Comparison of ENCODE assay signal across 8 cellular contexts in the genomic region with DNA sequence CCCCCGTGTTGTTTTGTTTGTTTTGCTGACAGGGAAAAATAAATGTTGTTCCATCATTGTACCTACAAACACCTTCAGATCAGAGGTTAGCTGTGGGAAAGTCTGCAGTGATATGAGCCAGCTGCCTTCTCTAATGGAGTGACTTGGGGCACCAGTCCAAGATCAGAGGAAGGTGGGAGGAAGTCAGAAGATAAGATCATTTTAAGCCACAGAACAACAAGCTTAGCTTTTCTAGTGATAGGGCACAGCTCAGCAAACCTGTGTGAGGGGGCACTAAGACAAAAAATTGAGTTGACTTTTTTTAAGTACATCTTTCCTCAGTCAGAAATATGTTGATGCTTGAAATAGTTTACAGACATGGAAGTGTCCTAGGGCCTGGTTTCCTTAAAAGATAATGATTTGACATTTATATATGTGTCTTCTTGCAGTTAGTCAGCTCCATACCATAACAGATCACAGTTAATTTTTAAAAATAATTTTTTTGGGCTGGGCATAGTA.
DNase-seq lines count a peak whose midpoint lies in the region; ATAC-seq, FAIRE-seq and TF ChIP-seq lines count a peak whose summit lies in the region.

No MANE protein-coding gene starts in this region.

- H3K4me1 ChIP-seq in esophagus muscularis mucosa, result peaks cover 50 to 64% (median 63%) of the 10 kb centered on the region in 4 donors
- H3K4me1 ChIP-seq in spleen, result peaks cover 23 to 65% (median 63%) of the 10 kb centered on the region in 6 donors

- intact Hi-C loops in esophagus muscularis mucosa (cut with DNase I), result loop anchor here (10.0 kb wide), 1 partner anchor 239 kb away; the partner anchor contains the start of gene KAT6B
- intact Hi-C loops in spleen (cut with DNase I; ENCODE audit: low total_unique reads), result no loop called here

- H3K36me3 ChIP-seq in esophagus muscularis mucosa (no peaks in the 10 kb centered on the region), spleen (no peaks in the 10 kb centered on the region)

- H3K27ac ChIP-seq in esophagus muscularis mucosa (replicated peaks in 1 of 4) (peak overlapping the region; percentile 58 to 74 (median 68)), spleen (peak overlapping the region; percentile 22 to 81 (median 74))

- DNase-seq in GF-D8 (lab: John Stamatoyannopoulos, UW), result peak; percentile 6
- DNase-seq in activated CD4-positive, alpha-beta T cell treated with anti-CD3 and anti-CD28 coated beads, Interleukin-2, amount 50 U/mL, for 48 hours, result peak; percentile 20 to 28
- DNase-seq in esophagus muscularis mucosa (ENCODE audit: extremely low spot score), result no peak
- no peak for DNase-seq in spleen
- no peak for DNase-seq in frontal cortex (ENCODE audit: low spot score in 2 of 2)
- DNase-seq in omental fat pad (ENCODE audit: low spot score), result no peak

- WGBS in esophagus muscularis mucosa, result 0% methylated on average over 1 of the region's 1 CpG
- 3 to 8% (median 3%) methylated on average over 1 of the region's 1 CpG for WGBS in spleen, 5 donors

- no peaks in the 10 kb centered on the region for H3K9me3 ChIP-seq in esophagus muscularis mucosa
- H3K9me3 ChIP-seq in spleen, result peaks cover 0 to 5% (median 0%) of the 10 kb centered on the region in 8 donors

- H3K4me3 ChIP-seq in esophagus muscularis mucosa (peak overlapping the region in 1 of 4 donors; percentile 29), spleen (peak overlapping the region in 2 of 8 donors; percentile 11 to 53)

- FAIRE-seq in frontal cortex (lab: Jason Lieb, UNC), result no peak

- TF ChIP-seq POLR2A in esophagus muscularis mucosa (IDR thresholded peaks at IDR 0.05; ENCODE audit: low read depth) (no peak), spleen (IDR thresholded peaks at IDR 0.05) (no peak)

- H3K27me3 ChIP-seq in esophagus muscularis mucosa (no peaks in the 10 kb centered on the region), spleen (replicated peaks in 1 of 7) (no peaks in the 10 kb centered on the region)

- ATAC-seq in HG03378 (IDR thresholded peaks at IDR 0.05; ENCODE audit: unreplicated experiment) (peak; percentile 25), GM18858 (IDR thresholded peaks at IDR 0.05; ENCODE audit: unreplicated experiment) (no peak), omental fat pad (ENCODE audit: low FRiP score) (no peak)

- TF ChIP-seq CTCF in esophagus muscularis mucosa (IDR thresholded peaks at IDR 0.05) (no peak), spleen (IDR thresholded peaks at IDR 0.05 in 8 of 11, conservative IDR thresholded peaks at IDR 0.05 in 3 of 11) (no peak), omental fat pad (IDR thresholded peaks at IDR 0.05) (no peak)

- no peak for TF ChIP-seq EP300 in esophagus muscularis mucosa (IDR thresholded peaks at IDR 0.05)

Comparison
In these comparisons a context has a peak if more than half of its experiments do, and no peak if none do; other contexts are left out.
1. DNase-seq: peak in GF-D8 (single experiment) and activated CD4-positive, alpha-beta T cell treated with anti-CD3 and anti-CD28 coated beads, Interleukin-2, amount 50 U/mL, for 48 hours (2 of 2); none in esophagus muscularis mucosa (single experiment), spleen (single experiment), frontal cortex (0 of 2) and omental fat pad (single experiment).